In the genomic region with DNA sequence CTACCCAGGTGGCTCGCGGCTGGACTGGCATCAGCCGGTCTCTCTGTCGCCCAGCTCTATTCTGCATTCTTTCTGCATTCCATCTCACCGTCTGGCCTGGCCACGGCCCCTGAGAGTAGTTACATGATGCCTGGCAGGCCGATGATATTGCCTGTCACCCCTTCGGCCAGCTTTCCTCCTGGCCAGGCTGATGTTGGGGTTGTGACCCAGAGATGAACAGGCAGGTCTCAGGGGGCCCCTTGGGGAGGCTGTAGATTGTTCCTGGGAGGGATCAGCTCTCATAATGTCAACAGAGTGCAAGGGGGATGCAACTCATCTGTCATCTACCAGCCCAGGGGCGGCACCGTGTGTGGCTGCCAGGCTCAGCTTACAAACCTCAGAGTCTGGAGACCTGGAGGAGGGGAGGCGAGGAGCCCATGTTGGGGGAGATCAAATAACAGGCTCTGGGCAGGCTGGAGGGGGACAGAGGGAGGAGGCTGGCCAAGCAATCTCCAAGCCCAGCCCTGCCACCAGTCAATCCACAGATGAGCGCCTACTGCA, we compare ENCODE assay signal across 11 cellular contexts. TPM values are rescaled to one million over a fixed set of nuclear protein-coding genes. Genes with fewer than 3 reads are reported as not detected.
DNase-seq lines count a peak whose midpoint lies in the region.
"Had no signal": no experiment of that assay in that cellular context is flagged by ENCODE, and none has a peak within 500 bp of the region (broad histone marks: within the 10 kb centered on the region; RNA-seq: fewer than 3 reads in every experiment).

No MANE protein-coding gene starts in this region.

- peak; percentile 36 for DNase-seq in DMS53 (lab: John Stamatoyannopoulos, UW)
- DNase-seq in DMS53 treated with DMSO at 0.1 percent for 48 hours (lab: John Stamatoyannopoulos, UW; ENCODE audit: unreplicated experiment), result no peak
- DNase-seq in NCI-H524 (lab: John Stamatoyannopoulos, UW), result peak; percentile 71 to 84
- peak; percentile 51 for DNase-seq in renal cortical epithelial cell (ENCODE audit: low read depth)
- DNase-seq in Ammon's horn (ENCODE audit: low spot score), result no peak
- no peak for DNase-seq in pons (ENCODE audit: low spot score)
- no peak for DNase-seq in NCI-H2029 (lab: John Stamatoyannopoulos, UW)

- no peaks in the 10 kb centered on the region for H3K27me3 ChIP-seq in ectodermal cell (ENCODE audit: control insufficient read depth, insufficient read depth, low read length, poor library complexity, severe bottlenecking)
- H3K27me3 ChIP-seq: thyroid gland had no signal

- H3K4me1 ChIP-seq in ectodermal cell (ENCODE audit: control insufficient read depth, insufficient read depth, low read length), result peaks cover 7% of the 10 kb centered on the region
- H3K4me1 ChIP-seq: thyroid gland had no signal

- no peaks in the 10 kb centered on the region for H3K9me3 ChIP-seq in ectodermal cell (ENCODE audit: control insufficient read depth, low read length)
- H3K9me3 ChIP-seq: thyroid gland had no signal

- H3K27ac ChIP-seq in ectodermal cell (ENCODE audit: insufficient read depth, low read depth, low read length, poor library complexity, severe bottlenecking), result peak overlapping the region; percentile 62
- H3K27ac ChIP-seq: 22Rv1, thyroid gland had no signal

- no peak overlapping the region for H3K4me3 ChIP-seq in ectodermal cell (ENCODE audit: insufficient read depth, low read depth, low read length)
- H3K4me3 ChIP-seq: thyroid gland had no signal

- 17 to 21% methylated on average over 12 of the region's 12 CpGs for WGBS in ectodermal cell, 2 experiments

- no peaks in the 10 kb centered on the region for H3K36me3 ChIP-seq in ectodermal cell (ENCODE audit: control insufficient read depth, insufficient read depth, low read length)
- H3K36me3 ChIP-seq: thyroid gland had no signal

RNA-seq across cellular contexts. Expression of gene FBXO17, which starts 13.6 kb away (rescaled TPM):
- polyA plus RNA-seq in ectodermal cell (2013, experiment 1 of 4), result 24.4 TPM
- 20.8 TPM for polyA plus RNA-seq in ectodermal cell (2013, experiment 2 of 4)
- polyA plus RNA-seq in ectodermal cell (2013, experiment 3 of 4), result 18.0 TPM
- polyA plus RNA-seq in ectodermal cell (2013, experiment 4 of 4), result 19.4 TPM
- total RNA-seq in renal cortical epithelial cell, result 25.2 and 82.6 TPM in 2 replicates
- total RNA-seq: OCI-LY7 had no signal

RNA-seq across cellular contexts. Expression of gene FBXO27, which starts 43.2 kb away (rescaled TPM):
- 6.1 TPM for polyA plus RNA-seq in ectodermal cell (2013, experiment 1 of 4)
- 4.8 TPM for polyA plus RNA-seq in ectodermal cell (2013, experiment 2 of 4)
- polyA plus RNA-seq in ectodermal cell (2013, experiment 3 of 4), result 4.0 TPM
- 3.3 TPM for polyA plus RNA-seq in ectodermal cell (2013, experiment 4 of 4)
- total RNA-seq in renal cortical epithelial cell, result 5.8 and 5.9 TPM in 2 replicates

RNA-seq across cellular contexts. Expression of gene MRPS12, which starts 58.4 kb away (rescaled TPM):
- 33.1 TPM for polyA plus RNA-seq in ectodermal cell (2013, experiment 1 of 4)
- polyA plus RNA-seq in ectodermal cell (2013, experiment 2 of 4), result 36.5 TPM
- 34.0 TPM for polyA plus RNA-seq in ectodermal cell (2013, experiment 3 of 4)
- polyA plus RNA-seq in ectodermal cell (2013, experiment 4 of 4), result 36.8 TPM
- total RNA-seq in renal cortical epithelial cell, result 38.4 and 49.8 TPM in 2 replicates

RNA-seq across cellular contexts. Expression of gene SARS2, which starts 58.6 kb away (rescaled TPM):
- 87.4 TPM for polyA plus RNA-seq in ectodermal cell (2013, experiment 1 of 4)
- polyA plus RNA-seq in ectodermal cell (2013, experiment 2 of 4), result 71.8 TPM
- 59.0 TPM for polyA plus RNA-seq in ectodermal cell (2013, experiment 3 of 4)
- 67.4 TPM for polyA plus RNA-seq in ectodermal cell (2013, experiment 4 of 4)
- total RNA-seq in renal cortical epithelial cell, result 16.8 and 17.0 TPM in 2 replicates

Comparison
In these comparisons a context has a peak if more than half of its experiments do, and no peak if none do; other contexts are left out.
1. DNase-seq: peak in DMS53 (single experiment), NCI-H524 (2 of 2) and renal cortical epithelial cell (single experiment); none in DMS53 treated with DMSO at 0.1 percent for 48 hours (single experiment), Ammon's horn (single experiment), pons (single experiment) and NCI-H2029 (single experiment).